In genomic region chr19:3105641-3106508, GRCh38 we compare ENCODE assay signal across 20 cellular contexts. TPM values are rescaled to one million over a fixed set of nuclear protein-coding genes. Genes with fewer than 3 reads are reported as not detected.
"Had no signal": no experiment of that assay in that cellular context is flagged by ENCODE, and none has a peak within 500 bp of the region (broad histone marks: within the 10 kb centered on the region; RNA-seq: fewer than 3 reads in every experiment).

No MANE protein-coding gene starts in this region.

- H3K9me3 ChIP-seq: adrenal gland, breast epithelium, esophagus muscularis mucosa, gastroesophageal sphincter, heart left ventricle, tibial artery had no signal

- H3K27me3 ChIP-seq: adrenal gland, breast epithelium, esophagus muscularis mucosa, gastroesophageal sphincter, heart left ventricle, tibial artery had no signal

- H3K4me3 ChIP-seq: adrenal gland, breast epithelium, esophagus muscularis mucosa, gastroesophageal sphincter, heart left ventricle, tibial artery had no signal

- DNase-seq: activated CD4-positive, alpha-beta T cell treated with anti-CD3 and anti-CD28 coated beads, Interleukin-2, amount 50 U/mL, for 4 hours; activated gamma-delta T cell; effector CD8-positive, alpha-beta T cell; immature natural killer cell; nucleus accumbens; stimulated activated CD4-positive, alpha-beta T cell treated with anti-CD3 and anti-CD28 coated beads, Interleukin-2, amount 100 ng/mL, for 24 hours; stimulated activated naive CD4-positive, alpha-beta T cell treated with Interleukin-2 at 50 U/mL for 16 hours; SW 1271; T-helper 2 cell; tibial artery had no signal

- H3K27ac ChIP-seq: adrenal gland, heart left ventricle, tibial artery, VCaP had no signal

- H3K36me3 ChIP-seq: breast epithelium had no signal

- ATAC-seq: activated naive CD4-positive, alpha-beta T cell treated with anti-CD3 and anti-CD28 coated beads, Interleukin-2, amount 50 U/mL, for 72 hours; gastroesophageal sphincter; heart left ventricle; natural killer cell treated with Interleukin-12 subunit alpha and Interleukin-12 subunit beta and Interleukin-15 and Interleukin-18, amount 100 ng/mL, for 72 hours had no signal

RNA-seq across cellular contexts. Expression of gene GNA15, which starts 30.0 kb away (rescaled TPM):
- total RNA-seq: astrocyte, endothelial cell of umbilical vein had no signal
